ENCODE assay signal across 15 cellular contexts in the genomic region with DNA sequence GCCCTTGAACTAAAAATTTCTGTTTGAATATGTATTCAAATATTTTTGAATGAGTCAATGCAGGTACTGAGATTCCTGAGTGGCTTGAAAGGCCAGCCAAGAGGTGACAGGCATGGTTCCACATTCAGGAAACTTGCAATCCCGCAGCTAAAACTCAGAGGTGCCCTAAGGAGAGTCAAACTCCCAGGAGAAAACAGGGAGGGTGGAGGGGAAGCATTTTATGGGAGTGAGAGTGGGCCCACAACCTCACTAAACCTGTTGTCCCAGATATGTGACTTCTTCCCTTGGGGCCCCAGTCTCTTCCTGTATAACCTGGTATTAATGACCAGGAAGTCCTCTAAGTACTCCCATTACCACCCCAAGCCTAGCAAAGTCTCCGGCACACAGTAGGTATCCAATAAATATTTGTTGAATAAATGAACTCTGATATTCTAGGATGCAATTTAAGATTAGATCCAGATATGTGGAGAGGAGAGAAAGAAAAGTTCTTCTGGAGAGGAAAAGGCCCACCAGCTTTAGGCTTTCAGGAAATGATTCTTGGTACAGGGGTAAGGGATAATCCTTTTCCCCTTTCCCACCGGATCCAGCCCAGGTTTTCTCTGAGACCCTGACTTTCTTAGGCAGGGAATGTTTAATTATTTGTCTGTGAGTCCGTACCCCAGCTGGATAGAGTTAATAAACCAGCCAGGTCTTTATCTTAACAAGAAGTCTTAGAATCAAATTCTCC.
A peak's percentile ranks its signal among the peaks of the same experiment; 100 is the strongest.
DNase-seq lines count a peak whose midpoint lies in the region; ATAC-seq and TF ChIP-seq lines count a peak whose summit lies in the region.
"Had no signal": no experiment of that assay in that cellular context is flagged by ENCODE, and none has a peak within 500 bp of the region (broad histone marks: within the 10 kb centered on the region; RNA-seq: fewer than 3 reads in every experiment).

No MANE protein-coding gene starts in this region.

- no peaks in the 10 kb centered on the region for H3K9me3 ChIP-seq in T-helper 17 cell (ENCODE audit: control insufficient read depth, low read length, poor library complexity, severe bottlenecking)
- H3K9me3 ChIP-seq: transverse colon had no signal

- CTCF ChIA-PET in WTC11 (lab: Charles Lee): interaction anchor here (0.6 kb wide), 1 partner anchor 217 kb away, joined by 3 read pairs; no protein-coding TSS in a partner anchor

- DNase-seq in HFF-Myc (ENCODE audit: extremely low read depth, low read depth) (peak; percentile 20), WTC11 (ENCODE audit: low spot score) (peak; percentile 47), kidney tubule cell (ENCODE audit: low spot score) (peak; percentile 28), NCI-H446 treated with DMSO at 0.1 percent for 48 hours (lab: John Stamatoyannopoulos, UW) (no peak), T-helper 17 cell (no peak)
- DNase-seq: activated CD4-positive, alpha-beta T cell treated with anti-CD3 and anti-CD28 coated beads for 1 hour; activated T-cell treated with anti-CD3 and anti-CD28 coated beads for 4 hours; immature natural killer cell; stimulated activated CD8-positive, alpha-beta memory T cell treated with anti-CD3 and anti-CD28 coated beads, Interleukin-4, amount 100 ng/mL, for 48 hours; transverse colon had no signal

- H3K27me3 Mint-ChIP-seq in WTC11 (ENCODE audit: low read depth): no peaks in the 10 kb centered on the region
- peaks cover 31% of the 10 kb centered on the region for H3K27me3 Mint-ChIP-seq in T-helper 17 cell

- H3K27ac ChIP-seq in C4-2B: peak overlapping the region; percentile 66; the same call in 1 of the 2 replicates
- H3K27ac ChIP-seq: transverse colon had no signal

- H3K27ac Mint-ChIP-seq in WTC11: 0 out of 2 replicates have a peak overlapping the region, but pooled peaks have one; percentile 21
- no peak overlapping the region for H3K27ac Mint-ChIP-seq in T-helper 17 cell
- H3K27ac Mint-ChIP-seq: dendritic cell treated with granulocyte-macrophage colony-stimulating factor and Interleukin-4, amounts not matched to agents 40 ng/mL and 50 ng/mL, for 4 days; immature natural killer cell had no signal

- H3K4me3 ChIP-seq in HFF-Myc (replicated peaks; ENCODE audit: low read depth, low read length): no peak overlapping the region
- H3K4me3 ChIP-seq: transverse colon had no signal

- H3K9me3 Mint-ChIP-seq in WTC11: peaks cover 10% of the 10 kb centered on the region
- H3K9me3 Mint-ChIP-seq: dendritic cell treated with granulocyte-macrophage colony-stimulating factor and Interleukin-4, amounts not matched to agents 40 ng/mL and 50 ng/mL, for 4 days; immature natural killer cell had no signal

- H3K36me3 Mint-ChIP-seq in WTC11: no peaks in the 10 kb centered on the region
- no peaks in the 10 kb centered on the region for H3K36me3 Mint-ChIP-seq in T-helper 17 cell (ENCODE audit: low read depth)
- H3K36me3 Mint-ChIP-seq: immature natural killer cell had no signal

- ATAC-seq in WTC11: peak; percentile 83
- no peak for ATAC-seq in HG03439 (IDR thresholded peaks at IDR 0.05; ENCODE audit: unreplicated experiment)
- no peak for ATAC-seq in T-helper 17 cell
- ATAC-seq in GM21381 (IDR thresholded peaks at IDR 0.05; ENCODE audit: unreplicated experiment): no peak
- ATAC-seq: Panc1 had no signal

- POLR2A ChIA-PET in WTC11 (lab: Charles Lee): interaction anchor here (0.8 kb wide), 1 partner anchor 190 kb away, joined by 3 read pairs; a partner anchor contains a TSS

- TF ChIP-seq CTCF in C4-2B (conservative IDR thresholded peaks at IDR 0.05) (no peak), HFF-Myc (IDR thresholded peaks at IDR 0.05; ENCODE audit: low read depth, low read length, missing control alignments) (no peak), WTC11 (IDR thresholded peaks at IDR 0.05) (no peak)

- peak overlapping the region; percentile 60 for H3K4me3 Mint-ChIP-seq in WTC11
- H3K4me3 Mint-ChIP-seq in T-helper 17 cell: no peak overlapping the region
- H3K4me3 Mint-ChIP-seq: dendritic cell treated with granulocyte-macrophage colony-stimulating factor and Interleukin-4, amounts not matched to agents 40 ng/mL and 50 ng/mL, for 4 days; immature natural killer cell had no signal

- H3K4me1 Mint-ChIP-seq in WTC11 (peaks cover 34% of the 10 kb centered on the region), T-helper 17 cell (no peaks in the 10 kb centered on the region)
- H3K4me1 Mint-ChIP-seq: immature natural killer cell had no signal

TF ChIP-seq in WTC11, 78 proteins besides CTCF, POLR2A, EP300 and RAD21:
- no peak for TF ChIP-seq ZBTB21 (CRISPR knock-in tag; IDR thresholded peaks at IDR 0.05; ENCODE audit: borderline replicate concordance)
- TF ChIP-seq, protein P1, sequence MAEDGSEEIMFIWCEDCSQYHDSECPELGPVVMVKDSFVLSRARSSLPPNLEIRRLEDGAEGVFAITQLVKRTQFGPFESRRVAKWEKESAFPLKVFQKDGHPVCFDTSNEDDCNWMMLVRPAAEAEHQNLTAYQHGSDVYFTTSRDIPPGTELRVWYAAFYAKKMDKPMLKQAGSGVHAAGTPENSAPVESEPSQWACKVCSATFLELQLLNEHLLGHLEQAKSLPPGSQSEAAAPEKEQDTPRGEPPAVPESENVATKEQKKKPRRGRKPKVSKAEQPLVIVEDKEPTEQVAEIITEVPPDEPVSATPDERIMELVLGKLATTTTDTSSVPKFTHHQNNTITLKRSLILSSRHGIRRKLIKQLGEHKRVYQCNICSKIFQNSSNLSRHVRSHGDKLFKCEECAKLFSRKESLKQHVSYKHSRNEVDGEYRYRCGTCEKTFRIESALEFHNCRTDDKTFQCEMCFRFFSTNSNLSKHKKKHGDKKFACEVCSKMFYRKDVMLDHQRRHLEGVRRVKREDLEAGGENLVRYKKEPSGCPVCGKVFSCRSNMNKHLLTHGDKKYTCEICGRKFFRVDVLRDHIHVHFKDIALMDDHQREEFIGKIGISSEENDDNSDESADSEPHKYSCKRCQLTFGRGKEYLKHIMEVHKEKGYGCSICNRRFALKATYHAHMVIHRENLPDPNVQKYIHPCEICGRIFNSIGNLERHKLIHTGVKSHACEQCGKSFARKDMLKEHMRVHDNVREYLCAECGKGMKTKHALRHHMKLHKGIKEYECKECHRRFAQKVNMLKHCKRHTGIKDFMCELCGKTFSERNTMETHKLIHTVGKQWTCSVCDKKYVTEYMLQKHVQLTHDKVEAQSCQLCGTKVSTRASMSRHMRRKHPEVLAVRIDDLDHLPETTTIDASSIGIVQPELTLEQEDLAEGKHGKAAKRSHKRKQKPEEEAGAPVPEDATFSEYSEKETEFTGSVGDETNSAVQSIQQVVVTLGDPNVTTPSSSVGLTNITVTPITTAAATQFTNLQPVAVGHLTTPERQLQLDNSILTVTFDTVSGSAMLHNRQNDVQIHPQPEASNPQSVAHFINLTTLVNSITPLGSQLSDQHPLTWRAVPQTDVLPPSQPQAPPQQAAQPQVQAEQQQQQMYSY (CRISPR knock-in tag; IDR thresholded peaks at IDR 0.05): peak; percentile 93
- TF ChIP-seq, protein P2, sequence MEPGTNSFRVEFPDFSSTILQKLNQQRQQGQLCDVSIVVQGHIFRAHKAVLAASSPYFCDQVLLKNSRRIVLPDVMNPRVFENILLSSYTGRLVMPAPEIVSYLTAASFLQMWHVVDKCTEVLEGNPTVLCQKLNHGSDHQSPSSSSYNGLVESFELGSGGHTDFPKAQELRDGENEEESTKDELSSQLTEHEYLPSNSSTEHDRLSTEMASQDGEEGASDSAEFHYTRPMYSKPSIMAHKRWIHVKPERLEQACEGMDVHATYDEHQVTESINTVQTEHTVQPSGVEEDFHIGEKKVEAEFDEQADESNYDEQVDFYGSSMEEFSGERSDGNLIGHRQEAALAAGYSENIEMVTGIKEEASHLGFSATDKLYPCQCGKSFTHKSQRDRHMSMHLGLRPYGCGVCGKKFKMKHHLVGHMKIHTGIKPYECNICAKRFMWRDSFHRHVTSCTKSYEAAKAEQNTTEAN (CRISPR knock-in tag; IDR thresholded peaks at IDR 0.05): no peak
TF ChIP-seq in WTC11: peak in this region for 1.

Comparison
In these comparisons a context has a peak if more than half of its experiments do, and no peak if none do; other contexts are left out.
1. DNase-seq: peak in HFF-Myc (single experiment), WTC11 (single experiment) and kidney tubule cell (single experiment); none in NCI-H446 treated with DMSO at 0.1 percent for 48 hours (single experiment) and T-helper 17 cell (0 of 3).